1 cellular context compared by ENCODE assay signal in the genomic region with DNA sequence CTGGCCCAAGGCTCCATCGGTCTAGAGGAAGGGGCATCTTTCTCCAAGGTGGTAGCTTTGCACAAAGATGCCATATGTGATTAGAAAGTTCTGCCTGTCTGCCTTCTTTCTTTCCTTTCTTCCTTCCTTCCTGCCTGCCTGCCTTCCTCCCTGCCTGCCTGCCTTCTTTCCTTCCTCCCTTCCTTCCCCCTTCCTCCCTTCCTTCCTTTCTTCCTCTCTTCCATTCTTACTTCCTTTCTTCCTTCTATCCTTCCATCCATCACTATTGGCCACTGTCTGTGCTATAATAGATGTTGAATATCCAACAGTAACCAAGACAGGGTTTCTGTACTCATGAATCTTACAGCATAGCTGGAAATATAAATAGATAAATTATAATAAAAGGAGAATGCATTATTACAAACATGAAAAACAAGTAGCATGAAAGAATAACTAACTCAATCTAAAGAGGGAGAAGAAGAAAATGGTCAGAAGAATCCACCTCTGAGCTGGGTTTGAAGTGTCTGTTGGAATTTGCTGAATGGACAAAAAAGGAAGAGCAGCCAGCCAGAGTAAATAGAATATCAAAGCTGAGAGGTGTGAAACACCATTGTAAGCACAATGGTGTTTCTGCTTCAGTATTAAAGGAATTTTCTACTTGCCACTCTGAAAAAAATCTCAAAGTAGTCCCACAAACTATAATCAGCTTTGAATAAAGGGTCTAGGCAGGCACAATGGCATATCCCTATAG.
TF ChIP-seq lines count a peak whose summit lies in the region.

No MANE protein-coding gene starts in this region.

TF ChIP-seq in K562, 482 proteins besides CTCF, POLR2A, EP300 and RAD21 (continued from another document):
- TF ChIP-seq, protein P1, sequence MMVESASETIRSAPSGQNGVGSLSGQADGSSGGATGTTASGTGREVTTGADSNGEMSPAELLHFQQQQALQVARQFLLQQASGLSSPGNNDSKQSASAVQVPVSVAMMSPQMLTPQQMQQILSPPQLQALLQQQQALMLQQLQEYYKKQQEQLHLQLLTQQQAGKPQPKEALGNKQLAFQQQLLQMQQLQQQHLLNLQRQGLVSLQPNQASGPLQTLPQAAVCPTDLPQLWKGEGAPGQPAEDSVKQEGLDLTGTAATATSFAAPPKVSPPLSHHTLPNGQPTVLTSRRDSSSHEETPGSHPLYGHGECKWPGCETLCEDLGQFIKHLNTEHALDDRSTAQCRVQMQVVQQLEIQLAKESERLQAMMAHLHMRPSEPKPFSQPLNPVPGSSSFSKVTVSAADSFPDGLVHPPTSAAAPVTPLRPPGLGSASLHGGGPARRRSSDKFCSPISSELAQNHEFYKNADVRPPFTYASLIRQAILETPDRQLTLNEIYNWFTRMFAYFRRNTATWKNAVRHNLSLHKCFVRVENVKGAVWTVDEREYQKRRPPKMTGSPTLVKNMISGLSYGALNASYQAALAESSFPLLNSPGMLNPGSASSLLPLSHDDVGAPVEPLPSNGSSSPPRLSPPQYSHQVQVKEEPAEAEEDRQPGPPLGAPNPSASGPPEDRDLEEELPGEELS (CRISPR knock-in tag; IDR thresholded peaks at IDR 0.05; ENCODE audit: borderline replicate concordance), result no peak
- no peak for TF ChIP-seq DACH1 (IDR thresholded peaks at IDR 0.05; ENCODE audit: partially characterized antibody)
- TF ChIP-seq RFX1 (IDR thresholded peaks at IDR 0.05), result no peak
- no peak for TF ChIP-seq CREBBP (IDR thresholded peaks at IDR 0.05; ENCODE audit: low read depth, low read length)
- TF ChIP-seq FOXM1 (IDR thresholded peaks at IDR 0.05; ENCODE audit: low read depth), result no peak
- no peak for TF ChIP-seq FOXM1 (CRISPR knock-in tag; IDR thresholded peaks at IDR 0.05; ENCODE audit: low read depth)
- no peak for TF ChIP-seq TFAM (CRISPR knock-in tag; conservative IDR thresholded peaks at IDR 0.05)
- TF ChIP-seq, protein P2, sequence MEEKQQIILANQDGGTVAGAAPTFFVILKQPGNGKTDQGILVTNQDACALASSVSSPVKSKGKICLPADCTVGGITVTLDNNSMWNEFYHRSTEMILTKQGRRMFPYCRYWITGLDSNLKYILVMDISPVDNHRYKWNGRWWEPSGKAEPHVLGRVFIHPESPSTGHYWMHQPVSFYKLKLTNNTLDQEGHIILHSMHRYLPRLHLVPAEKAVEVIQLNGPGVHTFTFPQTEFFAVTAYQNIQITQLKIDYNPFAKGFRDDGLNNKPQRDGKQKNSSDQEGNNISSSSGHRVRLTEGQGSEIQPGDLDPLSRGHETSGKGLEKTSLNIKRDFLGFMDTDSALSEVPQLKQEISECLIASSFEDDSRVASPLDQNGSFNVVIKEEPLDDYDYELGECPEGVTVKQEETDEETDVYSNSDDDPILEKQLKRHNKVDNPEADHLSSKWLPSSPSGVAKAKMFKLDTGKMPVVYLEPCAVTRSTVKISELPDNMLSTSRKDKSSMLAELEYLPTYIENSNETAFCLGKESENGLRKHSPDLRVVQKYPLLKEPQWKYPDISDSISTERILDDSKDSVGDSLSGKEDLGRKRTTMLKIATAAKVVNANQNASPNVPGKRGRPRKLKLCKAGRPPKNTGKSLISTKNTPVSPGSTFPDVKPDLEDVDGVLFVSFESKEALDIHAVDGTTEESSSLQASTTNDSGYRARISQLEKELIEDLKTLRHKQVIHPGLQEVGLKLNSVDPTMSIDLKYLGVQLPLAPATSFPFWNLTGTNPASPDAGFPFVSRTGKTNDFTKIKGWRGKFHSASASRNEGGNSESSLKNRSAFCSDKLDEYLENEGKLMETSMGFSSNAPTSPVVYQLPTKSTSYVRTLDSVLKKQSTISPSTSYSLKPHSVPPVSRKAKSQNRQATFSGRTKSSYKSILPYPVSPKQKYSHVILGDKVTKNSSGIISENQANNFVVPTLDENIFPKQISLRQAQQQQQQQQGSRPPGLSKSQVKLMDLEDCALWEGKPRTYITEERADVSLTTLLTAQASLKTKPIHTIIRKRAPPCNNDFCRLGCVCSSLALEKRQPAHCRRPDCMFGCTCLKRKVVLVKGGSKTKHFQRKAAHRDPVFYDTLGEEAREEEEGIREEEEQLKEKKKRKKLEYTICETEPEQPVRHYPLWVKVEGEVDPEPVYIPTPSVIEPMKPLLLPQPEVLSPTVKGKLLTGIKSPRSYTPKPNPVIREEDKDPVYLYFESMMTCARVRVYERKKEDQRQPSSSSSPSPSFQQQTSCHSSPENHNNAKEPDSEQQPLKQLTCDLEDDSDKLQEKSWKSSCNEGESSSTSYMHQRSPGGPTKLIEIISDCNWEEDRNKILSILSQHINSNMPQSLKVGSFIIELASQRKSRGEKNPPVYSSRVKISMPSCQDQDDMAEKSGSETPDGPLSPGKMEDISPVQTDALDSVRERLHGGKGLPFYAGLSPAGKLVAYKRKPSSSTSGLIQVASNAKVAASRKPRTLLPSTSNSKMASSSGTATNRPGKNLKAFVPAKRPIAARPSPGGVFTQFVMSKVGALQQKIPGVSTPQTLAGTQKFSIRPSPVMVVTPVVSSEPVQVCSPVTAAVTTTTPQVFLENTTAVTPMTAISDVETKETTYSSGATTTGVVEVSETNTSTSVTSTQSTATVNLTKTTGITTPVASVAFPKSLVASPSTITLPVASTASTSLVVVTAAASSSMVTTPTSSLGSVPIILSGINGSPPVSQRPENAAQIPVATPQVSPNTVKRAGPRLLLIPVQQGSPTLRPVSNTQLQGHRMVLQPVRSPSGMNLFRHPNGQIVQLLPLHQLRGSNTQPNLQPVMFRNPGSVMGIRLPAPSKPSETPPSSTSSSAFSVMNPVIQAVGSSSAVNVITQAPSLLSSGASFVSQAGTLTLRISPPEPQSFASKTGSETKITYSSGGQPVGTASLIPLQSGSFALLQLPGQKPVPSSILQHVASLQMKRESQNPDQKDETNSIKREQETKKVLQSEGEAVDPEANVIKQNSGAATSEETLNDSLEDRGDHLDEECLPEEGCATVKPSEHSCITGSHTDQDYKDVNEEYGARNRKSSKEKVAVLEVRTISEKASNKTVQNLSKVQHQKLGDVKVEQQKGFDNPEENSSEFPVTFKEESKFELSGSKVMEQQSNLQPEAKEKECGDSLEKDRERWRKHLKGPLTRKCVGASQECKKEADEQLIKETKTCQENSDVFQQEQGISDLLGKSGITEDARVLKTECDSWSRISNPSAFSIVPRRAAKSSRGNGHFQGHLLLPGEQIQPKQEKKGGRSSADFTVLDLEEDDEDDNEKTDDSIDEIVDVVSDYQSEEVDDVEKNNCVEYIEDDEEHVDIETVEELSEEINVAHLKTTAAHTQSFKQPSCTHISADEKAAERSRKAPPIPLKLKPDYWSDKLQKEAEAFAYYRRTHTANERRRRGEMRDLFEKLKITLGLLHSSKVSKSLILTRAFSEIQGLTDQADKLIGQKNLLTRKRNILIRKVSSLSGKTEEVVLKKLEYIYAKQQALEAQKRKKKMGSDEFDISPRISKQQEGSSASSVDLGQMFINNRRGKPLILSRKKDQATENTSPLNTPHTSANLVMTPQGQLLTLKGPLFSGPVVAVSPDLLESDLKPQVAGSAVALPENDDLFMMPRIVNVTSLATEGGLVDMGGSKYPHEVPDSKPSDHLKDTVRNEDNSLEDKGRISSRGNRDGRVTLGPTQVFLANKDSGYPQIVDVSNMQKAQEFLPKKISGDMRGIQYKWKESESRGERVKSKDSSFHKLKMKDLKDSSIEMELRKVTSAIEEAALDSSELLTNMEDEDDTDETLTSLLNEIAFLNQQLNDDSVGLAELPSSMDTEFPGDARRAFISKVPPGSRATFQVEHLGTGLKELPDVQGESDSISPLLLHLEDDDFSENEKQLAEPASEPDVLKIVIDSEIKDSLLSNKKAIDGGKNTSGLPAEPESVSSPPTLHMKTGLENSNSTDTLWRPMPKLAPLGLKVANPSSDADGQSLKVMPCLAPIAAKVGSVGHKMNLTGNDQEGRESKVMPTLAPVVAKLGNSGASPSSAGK (IDR thresholded peaks at IDR 0.05), result no peak
- no peak for TF ChIP-seq CBX8 (IDR thresholded peaks at IDR 0.05; ENCODE audit: borderline replicate concordance, extremely low read depth, low read depth, low read length, poor library complexity, severe bottlenecking)
- TF ChIP-seq BRD4 (IDR thresholded peaks at IDR 0.05), result no peak
- no peak for TF ChIP-seq NFRKB (IDR thresholded peaks at IDR 0.05; ENCODE audit: low read depth)
- peak; percentile 64 for TF ChIP-seq C11orf30 (IDR thresholded peaks at IDR 0.05; ENCODE audit: low read depth)
- TF ChIP-seq ZNF583 (CRISPR knock-in tag; IDR thresholded peaks at IDR 0.05), result no peak
- no peak for TF ChIP-seq ZNF143 (CRISPR knock-in tag; IDR thresholded peaks at IDR 0.05)
